2 cellular contexts compared by ENCODE assay signal in genomic region chr12:46267618-46268348, GRCh38.
TF ChIP-seq lines count a peak whose summit lies in the region.

No MANE protein-coding gene starts in this region.

TF ChIP-seq in GM23338, 12 proteins besides CTCF, POLR2A, EP300 and RAD21 (continued from another document):
- TF ChIP-seq ZNF462 (CRISPR knock-in tag; IDR thresholded peaks at IDR 0.05), result no peak
- TF ChIP-seq JUNB (IDR thresholded peaks at IDR 0.05; ENCODE audit: unreplicated experiment), result no peak

TF ChIP-seq in HepG2, 621 proteins besides CTCF, POLR2A, EP300 and RAD21 (continued from another document):
- TF ChIP-seq ZNF687 (CRISPR knock-in tag; IDR thresholded peaks at IDR 0.05) (peak; percentile 16; the same call in 1 of the 2 replicates), ZNF263 (CRISPR knock-in tag; IDR thresholded peaks at IDR 0.05) (no peak), HNRNPK (IDR thresholded peaks at IDR 0.05; ENCODE audit: low read depth, low read length, poor library complexity, severe bottlenecking) (no peak), ZNF362 (CRISPR knock-in tag; IDR thresholded peaks at IDR 0.05; ENCODE audit: borderline replicate concordance) (no peak), RBM39 (IDR thresholded peaks at IDR 0.05; ENCODE audit: low read depth, low read length, poor library complexity, severe bottlenecking) (peak; percentile 10), ZNF350 (CRISPR knock-in tag; IDR thresholded peaks at IDR 0.05; ENCODE audit: borderline replicate concordance, low read depth) (no peak), IKZF4 (CRISPR knock-in tag; IDR thresholded peaks at IDR 0.05; ENCODE audit: borderline replicate concordance, low read depth, not compliant biosample characterization) (peak; percentile 19), ZNF317 (CRISPR knock-in tag; IDR thresholded peaks at IDR 0.05) (peak; percentile 49; the same call in 1 of the 2 replicates)
- TF ChIP-seq, protein P1, sequence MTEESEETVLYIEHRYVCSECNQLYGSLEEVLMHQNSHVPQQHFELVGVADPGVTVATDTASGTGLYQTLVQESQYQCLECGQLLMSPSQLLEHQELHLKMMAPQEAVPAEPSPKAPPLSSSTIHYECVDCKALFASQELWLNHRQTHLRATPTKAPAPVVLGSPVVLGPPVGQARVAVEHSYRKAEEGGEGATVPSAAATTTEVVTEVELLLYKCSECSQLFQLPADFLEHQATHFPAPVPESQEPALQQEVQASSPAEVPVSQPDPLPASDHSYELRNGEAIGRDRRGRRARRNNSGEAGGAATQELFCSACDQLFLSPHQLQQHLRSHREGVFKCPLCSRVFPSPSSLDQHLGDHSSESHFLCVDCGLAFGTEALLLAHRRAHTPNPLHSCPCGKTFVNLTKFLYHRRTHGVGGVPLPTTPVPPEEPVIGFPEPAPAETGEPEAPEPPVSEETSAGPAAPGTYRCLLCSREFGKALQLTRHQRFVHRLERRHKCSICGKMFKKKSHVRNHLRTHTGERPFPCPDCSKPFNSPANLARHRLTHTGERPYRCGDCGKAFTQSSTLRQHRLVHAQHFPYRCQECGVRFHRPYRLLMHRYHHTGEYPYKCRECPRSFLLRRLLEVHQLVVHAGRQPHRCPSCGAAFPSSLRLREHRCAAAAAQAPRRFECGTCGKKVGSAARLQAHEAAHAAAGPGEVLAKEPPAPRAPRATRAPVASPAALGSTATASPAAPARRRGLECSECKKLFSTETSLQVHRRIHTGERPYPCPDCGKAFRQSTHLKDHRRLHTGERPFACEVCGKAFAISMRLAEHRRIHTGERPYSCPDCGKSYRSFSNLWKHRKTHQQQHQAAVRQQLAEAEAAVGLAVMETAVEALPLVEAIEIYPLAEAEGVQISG (CRISPR knock-in tag; IDR thresholded peaks at IDR 0.05), result no peak; the same call in 1 of the 2 replicates
- TF ChIP-seq, protein P2, sequence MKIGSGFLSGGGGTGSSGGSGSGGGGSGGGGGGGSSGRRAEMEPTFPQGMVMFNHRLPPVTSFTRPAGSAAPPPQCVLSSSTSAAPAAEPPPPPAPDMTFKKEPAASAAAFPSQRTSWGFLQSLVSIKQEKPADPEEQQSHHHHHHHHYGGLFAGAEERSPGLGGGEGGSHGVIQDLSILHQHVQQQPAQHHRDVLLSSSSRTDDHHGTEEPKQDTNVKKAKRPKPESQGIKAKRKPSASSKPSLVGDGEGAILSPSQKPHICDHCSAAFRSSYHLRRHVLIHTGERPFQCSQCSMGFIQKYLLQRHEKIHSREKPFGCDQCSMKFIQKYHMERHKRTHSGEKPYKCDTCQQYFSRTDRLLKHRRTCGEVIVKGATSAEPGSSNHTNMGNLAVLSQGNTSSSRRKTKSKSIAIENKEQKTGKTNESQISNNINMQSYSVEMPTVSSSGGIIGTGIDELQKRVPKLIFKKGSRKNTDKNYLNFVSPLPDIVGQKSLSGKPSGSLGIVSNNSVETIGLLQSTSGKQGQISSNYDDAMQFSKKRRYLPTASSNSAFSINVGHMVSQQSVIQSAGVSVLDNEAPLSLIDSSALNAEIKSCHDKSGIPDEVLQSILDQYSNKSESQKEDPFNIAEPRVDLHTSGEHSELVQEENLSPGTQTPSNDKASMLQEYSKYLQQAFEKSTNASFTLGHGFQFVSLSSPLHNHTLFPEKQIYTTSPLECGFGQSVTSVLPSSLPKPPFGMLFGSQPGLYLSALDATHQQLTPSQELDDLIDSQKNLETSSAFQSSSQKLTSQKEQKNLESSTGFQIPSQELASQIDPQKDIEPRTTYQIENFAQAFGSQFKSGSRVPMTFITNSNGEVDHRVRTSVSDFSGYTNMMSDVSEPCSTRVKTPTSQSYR (CRISPR knock-in tag; IDR thresholded peaks at IDR 0.05; ENCODE audit: borderline replicate concordance), result no peak
TF ChIP-seq in HepG2: peak in this region for 21.
